Comparison of ENCODE assay signal across 12 cellular contexts in genomic region chr1:156646738-156647211, GRCh38. TPM values are rescaled to one million over a fixed set of nuclear protein-coding genes. Genes with fewer than 3 reads are reported as not detected.
DNase-seq lines count a peak whose midpoint lies in the region; ATAC-seq, FAIRE-seq and TF ChIP-seq lines count a peak whose summit lies in the region.
"Had no signal": no experiment of that assay in that cellular context is flagged by ENCODE, and none has a peak within 500 bp of the region (broad histone marks: within the 10 kb centered on the region; RNA-seq: fewer than 3 reads in every experiment).

No MANE protein-coding gene starts in this region.

- H3K9me3 ChIP-seq in right atrium auricular region (no peaks in the 10 kb centered on the region), endodermal cell (ENCODE audit: control insufficient read depth, low read length) (no peaks in the 10 kb centered on the region), neuronal stem cell (replicated peaks in 1 of 2; ENCODE audit: control insufficient read depth in 2 of 2, insufficient read depth in 1 of 2, low read depth in 1 of 2, low read length in 2 of 2) (peaks cover 0 to 2% of the 10 kb centered on the region in 2 donors)
- H3K9me3 ChIP-seq: BLaER1 treated with 17β-estradiol and CSF1 and Interleukin-3, amounts not matched to agents 10 nM and 100 nM had no signal

- H3K4me3 ChIP-seq in right atrium auricular region (no peak overlapping the region), endodermal cell (ENCODE audit: low read length) (no peak overlapping the region), neuronal stem cell (ENCODE audit: low read length in 2 of 2) (no peak overlapping the region)
- H3K4me3 ChIP-seq: BLaER1 treated with 17β-estradiol and CSF1 and Interleukin-3, amounts not matched to agents 10 nM and 100 nM had no signal

- no peak for TF ChIP-seq POLR2A in GM12892 (IDR thresholded peaks at IDR 0.05; ENCODE audit: low read depth, low read length)

- intact Hi-C loops in Right ventricle myocardium inferior (cut with DNase I), result no loop called here

- H3K9me3 Mint-ChIP-seq in endodermal cell, result no peaks in the 10 kb centered on the region

- no peak overlapping the region for H3K4me3 Mint-ChIP-seq in endodermal cell
- H3K4me3 Mint-ChIP-seq: CD4-positive, CD25-positive, alpha-beta regulatory T cell had no signal

- no peak overlapping the region for H2BK15ac ChIP-seq in neuronal stem cell (ENCODE audit: low read length)

- ATAC-seq in Right ventricle myocardium inferior, result no peak
- ATAC-seq in HG02973 (IDR thresholded peaks at IDR 0.05; ENCODE audit: unreplicated experiment), result no peak

- no peak overlapping the region for H2BK12ac ChIP-seq in neuronal stem cell (ENCODE audit: low read length)

- H3K4me2 ChIP-seq in neuronal stem cell (ENCODE audit: insufficient read depth, low read length, poor library complexity, severe bottlenecking), result no peak overlapping the region
- H3K4me2 ChIP-seq: BLaER1 treated with 17β-estradiol and CSF1 and Interleukin-3, amounts not matched to agents 10 nM and 100 nM had no signal

- H3K27me3 Mint-ChIP-seq in endodermal cell (ENCODE audit: insufficient read depth), result peaks cover 99% of the 10 kb centered on the region

- H3K18ac ChIP-seq in neuronal stem cell (ENCODE audit: low read length), result peak overlapping the region; percentile 40

- no peak overlapping the region for H3K27ac Mint-ChIP-seq in endodermal cell
- H3K27ac Mint-ChIP-seq: CD4-positive, CD25-positive, alpha-beta regulatory T cell had no signal

- H3K9ac ChIP-seq in endodermal cell (ENCODE audit: extremely low read depth, low read length, poor library complexity, severe bottlenecking) (no peak overlapping the region), neuronal stem cell (ENCODE audit: low read depth, low read length, poor library complexity) (peak overlapping the region; percentile 26)
- H3K9ac ChIP-seq: BLaER1 treated with 17β-estradiol and CSF1 and Interleukin-3, amounts not matched to agents 10 nM and 100 nM had no signal

- no peak overlapping the region for H3K4ac ChIP-seq in neuronal stem cell (ENCODE audit: low read length)

- WGBS in endodermal cell (ENCODE audit: insufficient coverage in 1 of 2, insufficient read length in 1 of 2), 2 experiments, result 90 to 95% methylated on average over 41 to 51 of the region's 51 CpGs
- WGBS in neuronal stem cell (ENCODE audit: extremely low coverage in 2 of 2, insufficient read length in 2 of 2, insufficient replicate concordance in 1 of 2), 2 donors, result no CpG with 5 or more reads among the region's 51 CpGs

- no peak overlapping the region for H3K14ac ChIP-seq in neuronal stem cell (ENCODE audit: low read length)

- peak; percentile 28 for DNase-seq in Right ventricle myocardium inferior (ENCODE audit: missing footprints)
- DNase-seq in right atrium auricular region (ENCODE audit: low spot score), result no peak
- DNase-seq in endodermal cell, result peak; percentile 51
- no peak for DNase-seq in neuronal stem cell (ENCODE audit: low spot score)
- DNase-seq in GM12892 (ENCODE audit: insufficient read length), result no peak
- DNase-seq: 8988T; CD4-positive, CD25-positive, alpha-beta regulatory T cell; DMS53; GF-D8; IMR-90 had no signal

- no peak overlapping the region for H2BK120ac ChIP-seq in neuronal stem cell (ENCODE audit: low read depth, low read length)

- no peaks in the 10 kb centered on the region for H3K36me3 ChIP-seq in right atrium auricular region
- no peaks in the 10 kb centered on the region for H3K36me3 ChIP-seq in endodermal cell (ENCODE audit: control insufficient read depth, insufficient read depth, low read length)
- H3K36me3 ChIP-seq in neuronal stem cell (replicated peaks in 1 of 2; ENCODE audit: control insufficient read depth in 2 of 2, insufficient read depth in 2 of 2, low read length in 2 of 2), result peaks cover 0 to 15% of the 10 kb centered on the region in 2 donors
- H3K36me3 ChIP-seq: BLaER1 treated with 17β-estradiol and CSF1 and Interleukin-3, amounts not matched to agents 10 nM and 100 nM had no signal

- peaks cover 0 to 8% of the 10 kb centered on the region in 2 donors for H3K4me1 ChIP-seq in right atrium auricular region
- H3K4me1 ChIP-seq in endodermal cell (ENCODE audit: control insufficient read depth, insufficient read depth, low read length), result no peaks in the 10 kb centered on the region
- peaks cover 5% of the 10 kb centered on the region in 2 donors for H3K4me1 ChIP-seq in neuronal stem cell (ENCODE audit: control insufficient read depth in 2 of 2, insufficient read depth in 1 of 2, low read depth in 1 of 2, low read length in 2 of 2)

- no peak overlapping the region for H4K91ac ChIP-seq in neuronal stem cell (ENCODE audit: low read depth, low read length, poor library complexity)

- no peak overlapping the region for H2BK5ac ChIP-seq in neuronal stem cell (ENCODE audit: low read length)

- H3K79me1 ChIP-seq in neuronal stem cell (ENCODE audit: low read depth, low read length), result no peaks in the 10 kb centered on the region

- no peak for FAIRE-seq in GM12892 (lab: Jason Lieb, UNC)

- H3K36me3 Mint-ChIP-seq in endodermal cell (ENCODE audit: low read depth), result no peaks in the 10 kb centered on the region
- H3K36me3 Mint-ChIP-seq: CD4-positive, CD25-positive, alpha-beta regulatory T cell had no signal

- no peak overlapping the region for H3K27ac ChIP-seq in right atrium auricular region
- no peak overlapping the region for H3K27ac ChIP-seq in endodermal cell (ENCODE audit: low read depth, low read length)
- no peak overlapping the region for H3K27ac ChIP-seq in neuronal stem cell (replicated peaks; ENCODE audit: low read length)
- H3K27ac ChIP-seq: BLaER1 treated with 17β-estradiol and CSF1 and Interleukin-3, amounts not matched to agents 10 nM and 100 nM had no signal

- TF ChIP-seq CTCF in right atrium auricular region (IDR thresholded peaks at IDR 0.05) (no peak), endodermal cell (conservative IDR thresholded peaks at IDR 0.05) (no peak)

- no peak overlapping the region for H2AFZ ChIP-seq in neuronal stem cell (ENCODE audit: low read length)

- H3K4me1 Mint-ChIP-seq in endodermal cell, result peaks cover 13% of the 10 kb centered on the region

- H3K23ac ChIP-seq in neuronal stem cell (ENCODE audit: low read depth, low read length, poor library complexity), result peak overlapping the region; percentile 76

- no peak overlapping the region for H2AK5ac ChIP-seq in neuronal stem cell (ENCODE audit: low read depth, low read length)

- no peak overlapping the region for H4K8ac ChIP-seq in neuronal stem cell (ENCODE audit: low read depth, low read length)

- H3K27me3 ChIP-seq in right atrium auricular region, result peaks cover 0 to 3% of the 10 kb centered on the region in 2 donors
- H3K27me3 ChIP-seq in endodermal cell (ENCODE audit: control insufficient read depth, insufficient read depth, low read length, poor library complexity, severe bottlenecking), result peaks cover 96% of the 10 kb centered on the region
- H3K27me3 ChIP-seq in neuronal stem cell (ENCODE audit: control insufficient read depth in 3 of 3, insufficient read depth in 3 of 3, low read depth in 1 of 3, low read length in 3 of 3), result peaks cover 10 to 83% (median 13%) of the 10 kb centered on the region in 3 experiments

RNA-seq across cellular contexts. Expression of gene BCAN, which starts 4.9 kb away (rescaled TPM):
- total RNA-seq in Right ventricle myocardium inferior (0.35 TPM), right atrium auricular region (not detected), endodermal cell (under 1 TPM in 1 of 2 donors, not detected in 1; 0.31 TPM)
- polyA plus RNA-seq in endodermal cell (2013, experiment 1 of 2), result 1.6 TPM
- 0.83 TPM for polyA plus RNA-seq in endodermal cell (2013, experiment 2 of 2)
- 0.89 TPM for polyA plus RNA-seq in neuronal stem cell (2013, experiment 1 of 2)
- 0.54 TPM for polyA plus RNA-seq in neuronal stem cell (2013, experiment 2 of 2)
- 0.36 TPM for polyA plus RNA-seq in GM12892 (2012; ENCODE audit: missing spikeins)
- total RNA-seq: CD4-positive, CD25-positive, alpha-beta regulatory T cell; IMR-90 had no signal
- polyA plus RNA-seq: CD4-positive, CD25-positive, alpha-beta regulatory T cell had no signal

RNA-seq across cellular contexts. Expression of gene HAPLN2, which starts 27.6 kb away (rescaled TPM):
- total RNA-seq in Right ventricle myocardium inferior, result 1.4 TPM
- total RNA-seq in right atrium auricular region, result 1 to 10 TPM; 1.2 to 1.8 TPM
- total RNA-seq in endodermal cell, result 1 to 10 TPM in 1 of 2 donors, under 1 TPM in 1; 0.42 to 2.8 TPM
- 0.82 TPM for polyA plus RNA-seq in endodermal cell (2013, experiment 1 of 2)
- 0.54 TPM for polyA plus RNA-seq in endodermal cell (2013, experiment 2 of 2)
- 1.8 TPM for polyA plus RNA-seq in neuronal stem cell (2013, experiment 1 of 2)
- 1.7 TPM for polyA plus RNA-seq in neuronal stem cell (2013, experiment 2 of 2)
- not detected for polyA plus RNA-seq in GM12892 (2012; ENCODE audit: missing spikeins)
- total RNA-seq: CD4-positive, CD25-positive, alpha-beta regulatory T cell; IMR-90 had no signal
- polyA plus RNA-seq: CD4-positive, CD25-positive, alpha-beta regulatory T cell; IMR-90 had no signal

RNA-seq across cellular contexts. Expression of gene NES, which starts 30.4 kb away (rescaled TPM):
- 131 TPM for total RNA-seq in Right ventricle myocardium inferior
- total RNA-seq in right atrium auricular region, result 100 to 1,000 TPM; 134 to 173 TPM
- 100 to 1,000 TPM in 1 of 2 donors, 10 to 100 TPM in 1; 65.8 to 103 TPM for total RNA-seq in endodermal cell
- 271 TPM for polyA plus RNA-seq in endodermal cell (2013, experiment 1 of 2)
- 261 TPM for polyA plus RNA-seq in endodermal cell (2013, experiment 2 of 2)
- 150 TPM for polyA plus RNA-seq in neuronal stem cell (2013, experiment 1 of 2)
- 143 TPM for polyA plus RNA-seq in neuronal stem cell (2013, experiment 2 of 2)
- polyA plus RNA-seq in GM12892 (2012; ENCODE audit: missing spikeins), result not detected
- polyA plus RNA-seq: CD4-positive, CD25-positive, alpha-beta regulatory T cell had no signal

RNA-seq across cellular contexts. Expression of gene GPATCH4, which starts 45.5 kb away (rescaled TPM):
- 14.6 TPM for total RNA-seq in Right ventricle myocardium inferior
- 10 to 100 TPM; 12.7 to 14.3 TPM for total RNA-seq in right atrium auricular region
- total RNA-seq in endodermal cell, result 10 to 100 TPM; 23.0 to 34.4 TPM
- 19.7 TPM for polyA plus RNA-seq in endodermal cell (2013, experiment 1 of 2)
- polyA plus RNA-seq in endodermal cell (2013, experiment 2 of 2), result 17.4 TPM
- 17.6 TPM for polyA plus RNA-seq in neuronal stem cell (2013, experiment 1 of 2)
- 17.2 TPM for polyA plus RNA-seq in neuronal stem cell (2013, experiment 2 of 2)
- polyA plus RNA-seq in GM12892 (2012; ENCODE audit: missing spikeins), result 42.9 TPM

RNA-seq across cellular contexts. Expression of gene NAXE, which starts 55.2 kb away (rescaled TPM):
- 116 TPM for total RNA-seq in Right ventricle myocardium inferior
- total RNA-seq in right atrium auricular region, result 10 to 100 TPM; 85.3 to 96.3 TPM
- 100 to 1,000 TPM in 1 of 2 donors, 10 to 100 TPM in 1; 96.0 to 129 TPM for total RNA-seq in endodermal cell
- polyA plus RNA-seq in endodermal cell (2013, experiment 1 of 2), result 72.2 TPM
- 60.4 TPM for polyA plus RNA-seq in endodermal cell (2013, experiment 2 of 2)
- polyA plus RNA-seq in neuronal stem cell (2013, experiment 1 of 2), result 46.7 TPM
- polyA plus RNA-seq in neuronal stem cell (2013, experiment 2 of 2), result 47.1 TPM
- 57.6 TPM for polyA plus RNA-seq in GM12892 (2012; ENCODE audit: missing spikeins)

Comparison
In these comparisons a context has a peak if more than half of its experiments do, and no peak if none do; other contexts are left out.
1. DNase-seq: peak in Right ventricle myocardium inferior (single experiment) and endodermal cell (single experiment); none in right atrium auricular region (single experiment), neuronal stem cell (single experiment) and GM12892 (single experiment).